In the genomic region with DNA sequence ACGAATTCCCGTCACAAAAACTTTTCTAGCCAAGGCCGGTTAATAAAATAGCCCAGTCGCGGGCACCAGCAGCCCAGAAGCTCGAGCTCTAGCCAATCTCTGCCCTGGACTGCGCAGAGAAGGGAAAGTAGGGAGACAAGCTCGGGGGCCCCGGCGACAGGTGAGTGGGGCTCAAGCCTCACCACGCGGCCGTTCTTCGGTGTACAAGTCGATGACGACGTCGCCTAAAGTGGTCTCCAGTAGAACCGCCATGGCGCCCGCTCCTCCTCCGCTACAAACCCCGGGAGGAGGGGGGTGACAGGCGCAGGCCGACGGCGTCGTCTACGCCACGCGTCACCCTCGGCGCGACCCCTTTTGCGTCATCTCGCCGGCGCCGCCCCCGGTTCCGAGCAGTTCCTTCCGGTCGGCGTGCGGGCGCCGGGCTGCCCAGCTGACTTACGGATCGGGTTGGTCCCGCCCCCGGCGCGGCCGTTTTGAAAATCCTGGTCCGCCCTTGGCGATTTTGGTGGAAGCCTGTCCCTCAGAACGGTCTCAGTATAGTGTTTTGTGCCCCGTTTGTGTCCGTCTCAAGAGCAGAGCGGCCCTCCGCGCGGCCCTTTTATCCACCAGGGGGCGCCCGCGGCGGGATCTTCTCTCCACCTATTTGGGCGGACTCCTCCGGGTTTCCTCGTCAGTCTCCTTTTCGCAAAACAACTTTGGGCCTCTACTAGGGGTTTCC, we compare ENCODE assay signal across 8 cellular contexts. TPM values are rescaled to one million over a fixed set of nuclear protein-coding genes. Genes with fewer than 3 reads are reported as not detected.
A peak's percentile ranks its signal among the peaks of the same experiment; 100 is the strongest.
DNase-seq lines count a peak whose midpoint lies in the region; ATAC-seq, FAIRE-seq and TF ChIP-seq lines count a peak whose summit lies in the region.

A gene with protein sequence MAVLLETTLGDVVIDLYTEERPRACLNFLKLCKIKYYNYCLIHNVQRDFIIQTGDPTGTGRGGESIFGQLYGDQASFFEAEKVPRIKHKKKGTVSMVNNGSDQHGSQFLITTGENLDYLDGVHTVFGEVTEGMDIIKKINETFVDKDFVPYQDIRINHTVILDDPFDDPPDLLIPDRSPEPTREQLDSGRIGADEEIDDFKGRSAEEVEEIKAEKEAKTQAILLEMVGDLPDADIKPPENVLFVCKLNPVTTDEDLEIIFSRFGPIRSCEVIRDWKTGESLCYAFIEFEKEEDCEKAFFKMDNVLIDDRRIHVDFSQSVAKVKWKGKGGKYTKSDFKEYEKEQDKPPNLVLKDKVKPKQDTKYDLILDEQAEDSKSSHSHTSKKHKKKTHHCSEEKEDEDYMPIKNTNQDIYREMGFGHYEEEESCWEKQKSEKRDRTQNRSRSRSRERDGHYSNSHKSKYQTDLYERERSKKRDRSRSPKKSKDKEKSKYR (minus strand): TSS at position 290 of the 718 bp plus-strand sequence. CDS start 38 bp downstream, at position 252.

- DNase-seq in AG08395 (ENCODE audit: low spot score) (peak; percentile 94), NCI-H2227 (lab: John Stamatoyannopoulos, UW; ENCODE audit: unreplicated experiment) (peak; percentile 94), bronchial epithelial cell (ENCODE audit: low read depth) (peak; percentile 80), iPS-NIHi7 (ENCODE audit: extremely low spot score) (peak; percentile 95), smooth muscle cell of the brain vasculature (ENCODE audit: low read depth, low spot score) (peak; percentile 89)

- H3K36me3 ChIP-seq in bronchial epithelial cell (ENCODE audit: control insufficient read depth, insufficient read depth, low read length): no peaks in the 10 kb centered on the region

- peak; percentile 81 for ATAC-seq in GM18870 (IDR thresholded peaks at IDR 0.05; ENCODE audit: unreplicated experiment)
- ATAC-seq in HG03135 (IDR thresholded peaks at IDR 0.05; ENCODE audit: unreplicated experiment): peak; percentile 91

- no peaks in the 10 kb centered on the region for H3K27me3 ChIP-seq in bronchial epithelial cell (ENCODE audit: control insufficient read depth, insufficient read depth, low read length)

- TF ChIP-seq CTCF in WI38 (IDR thresholded peaks at IDR 0.05; ENCODE audit: low read depth, low read length) (peak; percentile 89), bronchial epithelial cell (IDR thresholded peaks at IDR 0.05; ENCODE audit: insufficient read depth, low read length, severe bottlenecking) (peak; percentile 91)

- no peak for FAIRE-seq in bronchial epithelial cell (lab: Jason Lieb, UNC)

- peak within 1 kb of the TSS; percentile 100 for H3K4me3 ChIP-seq in WI38 (ENCODE audit: low read depth, low read length)
- H3K4me3 ChIP-seq in bronchial epithelial cell (ENCODE audit: low read depth, low read length): peak within 1 kb of the TSS; percentile 65

RNA-seq across cellular contexts. Expression of the gene that starts here (rescaled TPM):
- 19.7 and 26.2 TPM in 2 replicates for total RNA-seq in bronchial epithelial cell

Comparison
In these comparisons a context has a peak if more than half of its experiments do, and no peak if none do; other contexts are left out.
1. Peak in every context shown above with its lines: DNase-seq, ATAC-seq and H3K4me3 ChIP-seq.